In the genomic region with DNA sequence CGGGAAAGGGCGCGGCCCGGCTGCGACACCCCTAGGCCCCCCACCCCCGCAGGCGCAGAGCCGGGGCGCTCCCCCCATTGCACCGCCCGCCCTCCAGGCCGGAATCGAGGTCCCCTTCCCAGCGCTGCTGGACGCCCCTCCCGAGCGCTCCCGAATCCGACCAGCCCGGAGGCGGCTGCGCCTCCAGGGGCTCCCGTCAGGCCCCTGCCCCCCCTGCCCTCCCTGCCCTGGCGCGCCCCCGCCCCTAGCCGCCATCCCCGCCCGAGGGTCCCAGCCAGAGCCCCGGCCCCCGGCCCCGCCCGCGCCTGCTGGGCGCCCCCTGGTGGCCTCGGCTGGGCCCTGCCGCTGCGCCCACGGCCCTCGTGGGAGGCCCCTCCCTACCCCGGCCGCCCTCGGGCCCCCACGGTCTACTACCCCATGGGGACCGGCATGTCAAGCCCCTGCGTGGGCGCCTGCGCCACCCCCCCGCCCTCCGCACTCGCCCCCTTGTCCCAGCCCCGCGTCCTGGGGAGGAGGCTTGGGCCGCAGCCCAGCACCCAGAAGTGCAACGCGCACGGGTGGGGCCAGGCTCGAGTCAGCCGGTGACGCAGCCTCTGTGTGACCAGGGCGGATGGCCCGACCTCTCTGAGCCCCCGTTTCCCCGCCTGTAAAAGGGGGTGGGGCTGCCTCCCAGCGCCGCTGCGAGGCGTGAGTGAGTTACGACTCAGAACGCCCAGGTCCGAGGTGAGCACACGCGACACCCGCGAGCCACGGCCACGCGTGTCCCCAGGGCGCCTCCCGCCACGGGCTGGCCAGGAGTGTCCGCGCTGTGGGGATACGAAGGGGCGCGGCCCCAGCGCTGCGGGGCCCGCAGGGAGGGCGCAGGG, we compare ENCODE assay signal across 8 cellular contexts.
DNase-seq lines count a peak whose midpoint lies in the region; TF ChIP-seq lines count a peak whose summit lies in the region.

No MANE protein-coding gene starts in this region.

- intact Hi-C loops in head of caudate nucleus (cut with DNase I) = no loop called here

- H3K36me3 ChIP-seq in urinary bladder (ENCODE audit: insufficient read depth) = no peaks in the 10 kb centered on the region

- no peaks in the 10 kb centered on the region for H3K36me3 Mint-ChIP-seq in activated naive CD4-positive, alpha-beta T cell treated with anti-CD3 and anti-CD28 coated beads, Interleukin-2, amount 10 ng/mL, durations not matched to agents 7 days and 5 days
- H3K36me3 Mint-ChIP-seq in progenitor cell of endocrine pancreas (ENCODE audit: insufficient read depth) = no peaks in the 10 kb centered on the region

- H3K27ac ChIP-seq in urinary bladder (ENCODE audit: low read depth) = peak overlapping the region; percentile 55

- peak overlapping the region; percentile 84 for H3K27ac Mint-ChIP-seq in activated naive CD4-positive, alpha-beta T cell treated with anti-CD3 and anti-CD28 coated beads, Interleukin-2, amount 10 ng/mL, durations not matched to agents 7 days and 5 days
- H3K27ac Mint-ChIP-seq in progenitor cell of endocrine pancreas = no peak overlapping the region

- H3K4me3 ChIP-seq in HFF-Myc (replicated peaks; ENCODE audit: low read depth, low read length) (peak overlapping the region; percentile 27), urinary bladder (ENCODE audit: low read depth, low read length) (peak overlapping the region; percentile 55)

- TF ChIP-seq CTCF in HFF-Myc (IDR thresholded peaks at IDR 0.05; ENCODE audit: low read depth, low read length, missing control alignments) (peak; percentile 28), progenitor cell of endocrine pancreas (IDR thresholded peaks at IDR 0.05; ENCODE audit: unreplicated experiment) (peak; percentile 74)

- peak; percentile 38 for DNase-seq in Ammon's horn (ENCODE audit: low spot score)
- no peak for DNase-seq in HFF-Myc (ENCODE audit: extremely low read depth, low read depth)
- DNase-seq in SKM-1 (lab: John Stamatoyannopoulos, UW; ENCODE audit: unreplicated experiment) = peak; percentile 56
- DNase-seq in activated naive CD4-positive, alpha-beta T cell treated with anti-CD3 and anti-CD28 coated beads, Interleukin-2, amount 10 ng/mL, durations not matched to agents 7 days and 5 days = peak; percentile 82
- DNase-seq in head of caudate nucleus = peak in 28 of 42 donors; percentile 2 to 60 (median 32)
- peak; percentile 47 for DNase-seq in progenitor cell of endocrine pancreas (ENCODE audit: low spot score, unreplicated experiment)
- DNase-seq in NCI-H1092 treated with DMSO at 0.1 percent for 48 hours (lab: John Stamatoyannopoulos, UW) = no peak

- H3K4me1 ChIP-seq in urinary bladder (ENCODE audit: insufficient read depth) = no peaks in the 10 kb centered on the region

- WGBS in urinary bladder = under 1% methylated on average over 90 of the region's 90 CpGs

- CTCF ChIA-PET in activated naive CD4-positive, alpha-beta T cell treated with anti-CD3 and anti-CD28 coated beads, Interleukin-2, amount 10 ng/mL, durations not matched to agents 7 days and 5 days (lab: Charles Lee) = no interaction called here

- peaks cover 13% of the 10 kb centered on the region for H3K4me1 Mint-ChIP-seq in activated naive CD4-positive, alpha-beta T cell treated with anti-CD3 and anti-CD28 coated beads, Interleukin-2, amount 10 ng/mL, durations not matched to agents 7 days and 5 days
- H3K4me1 Mint-ChIP-seq in progenitor cell of endocrine pancreas (ENCODE audit: low read depth) = no peaks in the 10 kb centered on the region

- peak overlapping the region; percentile 62 for H3K4me3 Mint-ChIP-seq in activated naive CD4-positive, alpha-beta T cell treated with anti-CD3 and anti-CD28 coated beads, Interleukin-2, amount 10 ng/mL, durations not matched to agents 7 days and 5 days
- no peak overlapping the region for H3K4me3 Mint-ChIP-seq in progenitor cell of endocrine pancreas (ENCODE audit: low read depth)

- H3K27me3 Mint-ChIP-seq in activated naive CD4-positive, alpha-beta T cell treated with anti-CD3 and anti-CD28 coated beads, Interleukin-2, amount 10 ng/mL, durations not matched to agents 7 days and 5 days = no peaks in the 10 kb centered on the region
- peaks cover 41% of the 10 kb centered on the region for H3K27me3 Mint-ChIP-seq in progenitor cell of endocrine pancreas

- H3K9me3 Mint-ChIP-seq in activated naive CD4-positive, alpha-beta T cell treated with anti-CD3 and anti-CD28 coated beads, Interleukin-2, amount 10 ng/mL, durations not matched to agents 7 days and 5 days = no peaks in the 10 kb centered on the region
- no peaks in the 10 kb centered on the region for H3K9me3 Mint-ChIP-seq in progenitor cell of endocrine pancreas (ENCODE audit: low read depth)

Comparison
In these comparisons a context has a peak if more than half of its experiments do, and no peak if none do; other contexts are left out.
1. DNase-seq: peak in Ammon's horn (single experiment), SKM-1 (single experiment), activated naive CD4-positive, alpha-beta T cell treated with anti-CD3 and anti-CD28 coated beads, Interleukin-2, amount 10 ng/mL, durations not matched to agents 7 days and 5 days (single experiment), head of caudate nucleus (28 of 42) and progenitor cell of endocrine pancreas (single experiment); none in HFF-Myc (single experiment) and NCI-H1092 treated with DMSO at 0.1 percent for 48 hours (single experiment).